ENCODE assay signal across 9 cellular contexts in the genomic region with DNA sequence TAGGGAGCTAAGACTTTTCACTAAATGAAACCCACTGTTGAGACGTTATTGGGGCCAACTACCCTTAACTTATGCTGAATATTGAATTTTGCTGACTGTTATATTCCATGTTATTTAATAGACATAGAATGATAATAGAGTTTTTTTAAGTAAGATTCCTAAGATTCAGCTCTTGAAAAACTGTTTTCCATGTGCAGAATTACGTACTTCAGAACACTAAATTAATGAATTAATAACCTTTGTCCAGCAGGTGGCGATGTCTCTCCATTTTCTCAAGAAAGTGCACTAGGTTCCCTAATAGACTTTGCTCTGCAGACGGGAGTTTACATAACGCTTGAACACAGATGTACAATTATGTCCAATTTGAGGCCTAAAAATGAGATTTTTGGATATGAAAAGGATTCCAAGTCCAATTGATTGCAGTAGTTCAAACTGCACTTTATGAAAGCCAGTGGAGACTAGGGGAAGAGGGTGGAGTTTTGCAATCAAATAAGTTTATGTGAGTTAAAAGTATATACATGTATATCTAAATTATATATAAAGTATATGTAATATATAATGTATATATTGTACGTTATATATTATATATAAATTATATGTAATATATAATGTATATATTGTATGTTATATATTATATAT.
DNase-seq lines count a peak whose midpoint lies in the region; ATAC-seq, FAIRE-seq and TF ChIP-seq lines count a peak whose summit lies in the region.
"Had no signal": no experiment of that assay in that cellular context is flagged by ENCODE, and none has a peak within 500 bp of the region (broad histone marks: within the 10 kb centered on the region; RNA-seq: fewer than 3 reads in every experiment).

No MANE protein-coding gene starts in this region.

- H3K4me1 Mint-ChIP-seq in activated CD4-positive, alpha-beta T cell treated with anti-CD3 and anti-CD28 coated beads, Interleukin-2, amount 10 ng/mL, durations not matched to agents 24 days and 14 days, result peaks cover 49% of the 10 kb centered on the region

- no peak for TF ChIP-seq EP300 in stomach (IDR thresholded peaks at IDR 0.05)

- TF ChIP-seq POLR2A in stomach (IDR thresholded peaks at IDR 0.05), result no peak

- 10 to 15% (median 13%) methylated on average over 6 of the region's 6 CpGs for WGBS in stomach, 5 donors

- ATAC-seq in GM21619 (IDR thresholded peaks at IDR 0.05; ENCODE audit: unreplicated experiment), result no peak

- H3K36me3 ChIP-seq in stomach, result no peaks in the 10 kb centered on the region

- peaks cover 21% of the 10 kb centered on the region for H3K36me3 Mint-ChIP-seq in activated CD4-positive, alpha-beta T cell treated with anti-CD3 and anti-CD28 coated beads, Interleukin-2, amount 10 ng/mL, durations not matched to agents 24 days and 14 days (ENCODE audit: low read depth)

- H3K9me3 Mint-ChIP-seq in activated CD4-positive, alpha-beta T cell treated with anti-CD3 and anti-CD28 coated beads, Interleukin-2, amount 10 ng/mL, durations not matched to agents 24 days and 14 days, result peaks cover 4% of the 10 kb centered on the region

- peak overlapping the region; percentile 74 for H3K27ac Mint-ChIP-seq in activated CD4-positive, alpha-beta T cell treated with anti-CD3 and anti-CD28 coated beads, Interleukin-2, amount 10 ng/mL, durations not matched to agents 24 days and 14 days

- H3K27me3 ChIP-seq in stomach, result no peaks in the 10 kb centered on the region

- TF ChIP-seq CTCF in stomach (IDR thresholded peaks at IDR 0.05), result peak in 4 of 7 experiments; percentile 67 to 80 (median 70)

- no peak overlapping the region for H3K4me3 ChIP-seq in stomach

- peak; percentile 97 for FAIRE-seq in endometrium (lab: Jason Lieb, UNC)

- H3K9me3 ChIP-seq in stomach, result no peaks in the 10 kb centered on the region

- DNase-seq in COLO829 (ENCODE audit: low spot score) (peak; percentile 50), HPDE6-E6E7 (ENCODE audit: extremely low spot score) (peak; percentile 31), NCI-H748 (lab: John Stamatoyannopoulos, UW; ENCODE audit: unreplicated experiment) (peak; percentile 88), middle frontal gyrus (ENCODE audit: extremely low spot score, low spot score) (peak; percentile 85), stomach (peak; percentile 58)
- DNase-seq in activated CD4-positive, alpha-beta T cell treated with anti-CD3 and anti-CD28 coated beads, Interleukin-2, amount 10 ng/mL, durations not matched to agents 24 days and 14 days, result peak; percentile 93

- peak overlapping the region; percentile 52 for H3K4me3 Mint-ChIP-seq in activated CD4-positive, alpha-beta T cell treated with anti-CD3 and anti-CD28 coated beads, Interleukin-2, amount 10 ng/mL, durations not matched to agents 24 days and 14 days

- no peak overlapping the region for H3K27ac ChIP-seq in stomach

- intact Hi-C loops in activated CD4-positive, alpha-beta T cell treated with anti-CD3 and anti-CD28 coated beads, Interleukin-2, amount 10 ng/mL, durations not matched to agents 24 days and 14 days (cut with micrococcal nuclease), result loop anchor here (1.0 to 10.0 kb wide), 3 partner anchors 403 to 488 kb away; no protein-coding TSS in a partner anchor
- intact Hi-C loops in stomach (cut with DNase I; ENCODE audit: low total_unique reads), result loop anchor here (5.0 kb wide), 1 partner anchor 488 kb away; no protein-coding TSS in a partner anchor

- H3K27me3 Mint-ChIP-seq in activated CD4-positive, alpha-beta T cell treated with anti-CD3 and anti-CD28 coated beads, Interleukin-2, amount 10 ng/mL, durations not matched to agents 24 days and 14 days, result no peaks in the 10 kb centered on the region
- H3K27me3 Mint-ChIP-seq: IgD-negative memory B cell had no signal

- H3K4me1 ChIP-seq in stomach, result peaks cover 0 to 29% (median 10%) of the 10 kb centered on the region in 4 donors

Comparison
In these comparisons a context has a peak if more than half of its experiments do, and no peak if none do; other contexts are left out.
1. DNase-seq: peak in every context shown above with its lines; median percentile 93 in activated CD4-positive, alpha-beta T cell treated with anti-CD3 and anti-CD28 coated beads, Interleukin-2, amount 10 ng/mL, durations not matched to agents 24 days and 14 days; 88 in NCI-H748; 85 in middle frontal gyrus; 58 in stomach; 50 in COLO829; 31 in HPDE6-E6E7.